ENCODE assay signal across 1 cellular context in genomic region chr6:132530293-132530974, GRCh38.
TF ChIP-seq lines count a peak whose summit lies in the region.

No MANE protein-coding gene starts in this region.

TF ChIP-seq in K562, 482 proteins besides CTCF, POLR2A, EP300 and RAD21:
- TF ChIP-seq CTCFL (IDR thresholded peaks at IDR 0.05; ENCODE audit: borderline replicate concordance, insufficient read depth, low read depth, low read length, poor library complexity, severe bottlenecking) (peak; percentile 7), PHB2 (IDR thresholded peaks at IDR 0.05; ENCODE audit: low read depth) (no peak), SMC3 (conservative IDR thresholded peaks at IDR 0.05; ENCODE audit: insufficient read depth, low read depth, low read length) (peak; percentile 36; the same call in 1 of the 2 replicates), DEAF1 (CRISPR knock-in tag; IDR thresholded peaks at IDR 0.05) (peak; percentile 45; the same call in 1 of the 2 replicates), ARID3A (IDR thresholded peaks at IDR 0.05; ENCODE audit: borderline replicate concordance, low read depth, low read length) (0 out of 2 replicates have a peak, but pooled peaks have one; percentile 67)
